8 cellular contexts compared by ENCODE assay signal in genomic region chr1:72284398-72285073, GRCh38. TPM values are rescaled to one million over a fixed set of nuclear protein-coding genes. Genes with fewer than 3 reads are reported as not detected.
DNase-seq lines count a peak whose midpoint lies in the region; ATAC-seq and TF ChIP-seq lines count a peak whose summit lies in the region.

No MANE protein-coding gene starts in this region.

- H3K9me3 ChIP-seq in heart right ventricle (no peaks in the 10 kb centered on the region), ovary (no peaks in the 10 kb centered on the region)

- H3K27ac ChIP-seq in heart right ventricle, result peak overlapping the region; percentile 76 to 94 (median 90)
- peak overlapping the region; percentile 70 to 94 for H3K27ac ChIP-seq in ovary

- intact Hi-C loops in heart right ventricle (cut with DNase I) (loop anchor here in 3 of 10 donors (10.0 kb wide), 4 partner anchors 60 to 700 kb away; no protein-coding TSS in a partner anchor), ovary (cut with DNase I) (no loop called here)

- no peak for TF ChIP-seq POLR2A in ovary (IDR thresholded peaks at IDR 0.05)

- peak overlapping the region; percentile 54 to 78 (median 70) for H3K4me3 ChIP-seq in heart right ventricle
- H3K4me3 ChIP-seq in ovary, result peak overlapping the region; percentile 71

- ATAC-seq in GM18511 (IDR thresholded peaks at IDR 0.05; ENCODE audit: unreplicated experiment) (peak; percentile 63), HG02981 (IDR thresholded peaks at IDR 0.05; ENCODE audit: unreplicated experiment) (peak; percentile 65), heart right ventricle (peak in 6 of 8 donors; percentile 5 to 65 (median 38))

- H3K4me1 ChIP-seq in heart right ventricle, result peaks cover 0 to 21% (median 10%) of the 10 kb centered on the region in 9 donors
- H3K4me1 ChIP-seq in ovary (ENCODE audit: insufficient read depth), result peaks cover 5% of the 10 kb centered on the region

- TF ChIP-seq CTCF in heart right ventricle (IDR thresholded peaks at IDR 0.05) (peak in 2 of 9 donors; percentile 12), ovary (IDR thresholded peaks at IDR 0.05) (no peak)

- peak; percentile 42 for DNase-seq in AG20443 (ENCODE audit: low spot score)
- peak; percentile 54 for DNase-seq in NCI-H2171 treated with DMSO at 0.1 percent for 48 hours (lab: John Stamatoyannopoulos, UW)
- DNase-seq in activated naive CD4-positive, alpha-beta T cell treated with anti-CD3 and anti-CD28 coated beads, Interleukin-2, amount 50 U/mL, for 16 hours, result peak; percentile 16
- peak; percentile 30 to 45 for DNase-seq in heart right ventricle
- DNase-seq in ovary, result peak; percentile 54 to 65 (median 60)
- no peak for DNase-seq in NCI-H1048 (lab: John Stamatoyannopoulos, UW)

- H3K36me3 ChIP-seq in heart right ventricle, result no peaks in the 10 kb centered on the region
- H3K36me3 ChIP-seq in ovary, result no peaks in the 10 kb centered on the region

- WGBS in heart right ventricle, 2 donors, result 0 to 1% methylated on average over 24 of the region's 24 CpGs
- WGBS in ovary, 3 donors, result 1% methylated on average over 24 of the region's 24 CpGs

- no peak for TF ChIP-seq EP300 in ovary (IDR thresholded peaks at IDR 0.05)

- peaks cover 0 to 3% (median 0%) of the 10 kb centered on the region in 7 donors for H3K27me3 ChIP-seq in heart right ventricle
- no peaks in the 10 kb centered on the region for H3K27me3 ChIP-seq in ovary

RNA-seq across cellular contexts. Expression of gene NEGR1, which starts 2.2 kb away (rescaled TPM):
- total RNA-seq in heart right ventricle (10 to 100 TPM in 4 of 10 donors, 1 to 10 TPM in 6; 3.2 to 18.3 (median 5.6) TPM), ovary (10 to 100 TPM in 2 of 7 donors, 1 to 10 TPM in 5; 6.2 to 14.2 (median 9.1) TPM)
- polyA plus RNA-seq in heart right ventricle (1 to 10 TPM; 2.3 to 5.4 TPM), ovary (10 to 100 TPM in 1 of 2 donors, 1 to 10 TPM in 1; 4.7 to 15.1 TPM)
